ENCODE assay signal across 2 cellular contexts in the genomic region with DNA sequence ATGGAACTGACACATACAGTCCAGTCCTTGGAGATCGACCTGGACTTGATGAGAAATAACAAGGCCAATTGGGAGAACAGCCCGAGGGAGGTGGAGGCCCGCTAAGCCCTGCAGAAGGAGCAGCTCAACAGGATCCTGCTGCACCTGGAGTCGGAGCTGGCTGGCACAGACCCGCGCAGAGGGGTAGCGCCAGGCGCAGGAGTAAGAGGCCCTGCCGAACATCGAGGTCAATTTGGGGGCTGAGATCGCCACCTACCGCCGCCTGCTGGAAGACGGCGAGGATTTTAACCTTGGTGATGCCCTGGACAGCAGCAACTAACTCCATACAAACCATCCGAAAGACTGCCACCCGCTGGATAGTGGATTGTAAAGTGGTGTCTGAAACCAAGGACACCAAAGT.
A peak's percentile ranks its signal among the peaks of the same experiment; 100 is the strongest.
TF ChIP-seq lines count a peak whose summit lies in the region.

No MANE protein-coding gene starts in this region.

TF ChIP-seq in GM12878, 131 proteins besides CTCF, POLR2A, EP300 and RAD21 (continued from another document):
- TF ChIP-seq, protein P1, sequence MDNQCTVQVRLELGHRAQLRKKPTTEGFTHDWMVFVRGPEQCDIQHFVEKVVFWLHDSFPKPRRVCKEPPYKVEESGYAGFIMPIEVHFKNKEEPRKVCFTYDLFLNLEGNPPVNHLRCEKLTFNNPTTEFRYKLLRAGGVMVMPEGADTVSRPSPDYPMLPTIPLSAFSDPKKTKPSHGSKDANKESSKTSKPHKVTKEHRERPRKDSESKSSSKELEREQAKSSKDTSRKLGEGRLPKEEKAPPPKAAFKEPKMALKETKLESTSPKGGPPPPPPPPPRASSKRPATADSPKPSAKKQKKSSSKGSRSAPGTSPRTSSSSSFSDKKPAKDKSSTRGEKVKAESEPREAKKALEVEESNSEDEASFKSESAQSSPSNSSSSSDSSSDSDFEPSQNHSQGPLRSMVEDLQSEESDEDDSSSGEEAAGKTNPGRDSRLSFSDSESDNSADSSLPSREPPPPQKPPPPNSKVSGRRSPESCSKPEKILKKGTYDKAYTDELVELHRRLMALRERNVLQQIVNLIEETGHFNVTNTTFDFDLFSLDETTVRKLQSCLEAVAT (IDR thresholded peaks at IDR 0.05) = no peak
- no peak for TF ChIP-seq ZNF274 (IDR thresholded peaks at IDR 0.05; ENCODE audit: insufficient read depth, insufficient read length)
- no peak for TF ChIP-seq NBN (IDR thresholded peaks at IDR 0.05)
- no peak for TF ChIP-seq BCL11A (IDR thresholded peaks at IDR 0.05; ENCODE audit: low read depth, low read length)
- no peak for TF ChIP-seq NR2C2 (IDR thresholded peaks at IDR 0.05; ENCODE audit: borderline replicate concordance, control insufficient read depth, insufficient read length, low read depth)
- no peak for TF ChIP-seq JUNB (IDR thresholded peaks at IDR 0.05)
- TF ChIP-seq NFXL1 (IDR thresholded peaks at IDR 0.05; ENCODE audit: borderline replicate concordance) = no peak
- no peak for TF ChIP-seq EED (IDR thresholded peaks at IDR 0.05; ENCODE audit: low read depth)
- TF ChIP-seq, protein P2, sequence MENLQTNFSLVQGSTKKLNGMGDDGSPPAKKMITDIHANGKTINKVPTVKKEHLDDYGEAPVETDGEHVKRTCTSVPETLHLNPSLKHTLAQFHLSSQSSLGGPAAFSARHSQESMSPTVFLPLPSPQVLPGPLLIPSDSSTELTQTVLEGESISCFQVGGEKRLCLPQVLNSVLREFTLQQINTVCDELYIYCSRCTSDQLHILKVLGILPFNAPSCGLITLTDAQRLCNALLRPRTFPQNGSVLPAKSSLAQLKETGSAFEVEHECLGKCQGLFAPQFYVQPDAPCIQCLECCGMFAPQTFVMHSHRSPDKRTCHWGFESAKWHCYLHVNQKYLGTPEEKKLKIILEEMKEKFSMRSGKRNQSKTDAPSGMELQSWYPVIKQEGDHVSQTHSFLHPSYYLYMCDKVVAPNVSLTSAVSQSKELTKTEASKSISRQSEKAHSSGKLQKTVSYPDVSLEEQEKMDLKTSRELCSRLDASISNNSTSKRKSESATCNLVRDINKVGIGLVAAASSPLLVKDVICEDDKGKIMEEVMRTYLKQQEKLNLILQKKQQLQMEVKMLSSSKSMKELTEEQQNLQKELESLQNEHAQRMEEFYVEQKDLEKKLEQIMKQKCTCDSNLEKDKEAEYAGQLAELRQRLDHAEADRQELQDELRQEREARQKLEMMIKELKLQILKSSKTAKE (IDR thresholded peaks at IDR 0.05; ENCODE audit: low read depth, poor library complexity, severe bottlenecking) = no peak
- no peak for TF ChIP-seq BHLHE40 (IDR thresholded peaks at IDR 0.05; ENCODE audit: borderline replicate concordance in 1 of 2, low read depth in 2 of 2, low read length in 1 of 2)
- no peak for TF ChIP-seq TCF7 (IDR thresholded peaks at IDR 0.05; ENCODE audit: borderline replicate concordance)
- TF ChIP-seq KAT2A (conservative IDR thresholded peaks at IDR 0.05; ENCODE audit: control insufficient read depth, low read depth, low read length) = no peak
- TF ChIP-seq FOXM1 (IDR thresholded peaks at IDR 0.05; ENCODE audit: low read depth, low read length) = no peak
- TF ChIP-seq, protein P3, sequence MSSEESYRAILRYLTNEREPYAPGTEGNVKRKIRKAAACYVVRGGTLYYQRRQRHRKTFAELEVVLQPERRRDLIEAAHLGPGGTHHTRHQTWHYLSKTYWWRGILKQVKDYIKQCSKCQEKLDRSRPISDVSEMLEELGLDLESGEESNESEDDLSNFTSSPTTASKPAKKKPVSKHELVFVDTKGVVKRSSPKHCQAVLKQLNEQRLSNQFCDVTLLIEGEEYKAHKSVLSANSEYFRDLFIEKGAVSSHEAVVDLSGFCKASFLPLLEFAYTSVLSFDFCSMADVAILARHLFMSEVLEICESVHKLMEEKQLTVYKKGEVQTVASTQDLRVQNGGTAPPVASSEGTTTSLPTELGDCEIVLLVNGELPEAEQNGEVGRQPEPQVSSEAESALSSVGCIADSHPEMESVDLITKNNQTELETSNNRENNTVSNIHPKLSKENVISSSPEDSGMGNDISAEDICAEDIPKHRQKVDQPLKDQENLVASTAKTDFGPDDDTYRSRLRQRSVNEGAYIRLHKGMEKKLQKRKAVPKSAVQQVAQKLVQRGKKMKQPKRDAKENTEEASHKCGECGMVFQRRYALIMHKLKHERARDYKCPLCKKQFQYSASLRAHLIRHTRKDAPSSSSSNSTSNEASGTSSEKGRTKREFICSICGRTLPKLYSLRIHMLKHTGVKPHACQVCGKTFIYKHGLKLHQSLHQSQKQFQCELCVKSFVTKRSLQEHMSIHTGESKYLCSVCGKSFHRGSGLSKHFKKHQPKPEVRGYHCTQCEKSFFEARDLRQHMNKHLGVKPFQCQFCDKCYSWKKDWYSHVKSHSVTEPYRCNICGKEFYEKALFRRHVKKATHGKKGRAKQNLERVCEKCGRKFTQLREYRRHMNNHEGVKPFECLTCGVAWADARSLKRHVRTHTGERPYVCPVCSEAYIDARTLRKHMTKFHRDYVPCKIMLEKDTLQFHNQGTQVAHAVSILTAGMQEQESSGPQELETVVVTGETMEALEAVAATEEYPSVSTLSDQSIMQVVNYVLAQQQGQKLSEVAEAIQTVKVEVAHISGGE (CRISPR knock-in tag; IDR thresholded peaks at IDR 0.05) = no peak
- TF ChIP-seq POLR2AphosphoS2 (IDR thresholded peaks at IDR 0.05; ENCODE audit: low read depth, low read length) = no peak
- TF ChIP-seq STAT1 (conservative IDR thresholded peaks at IDR 0.05) = no peak
- no peak for TF ChIP-seq NR2F1 (conservative IDR thresholded peaks at IDR 0.05)
- no peak for TF ChIP-seq LARP7 (IDR thresholded peaks at IDR 0.05)

TF ChIP-seq in HepG2, 621 proteins besides CTCF, POLR2A, EP300 and RAD21 (continued from another document):
- TF ChIP-seq, protein P4, sequence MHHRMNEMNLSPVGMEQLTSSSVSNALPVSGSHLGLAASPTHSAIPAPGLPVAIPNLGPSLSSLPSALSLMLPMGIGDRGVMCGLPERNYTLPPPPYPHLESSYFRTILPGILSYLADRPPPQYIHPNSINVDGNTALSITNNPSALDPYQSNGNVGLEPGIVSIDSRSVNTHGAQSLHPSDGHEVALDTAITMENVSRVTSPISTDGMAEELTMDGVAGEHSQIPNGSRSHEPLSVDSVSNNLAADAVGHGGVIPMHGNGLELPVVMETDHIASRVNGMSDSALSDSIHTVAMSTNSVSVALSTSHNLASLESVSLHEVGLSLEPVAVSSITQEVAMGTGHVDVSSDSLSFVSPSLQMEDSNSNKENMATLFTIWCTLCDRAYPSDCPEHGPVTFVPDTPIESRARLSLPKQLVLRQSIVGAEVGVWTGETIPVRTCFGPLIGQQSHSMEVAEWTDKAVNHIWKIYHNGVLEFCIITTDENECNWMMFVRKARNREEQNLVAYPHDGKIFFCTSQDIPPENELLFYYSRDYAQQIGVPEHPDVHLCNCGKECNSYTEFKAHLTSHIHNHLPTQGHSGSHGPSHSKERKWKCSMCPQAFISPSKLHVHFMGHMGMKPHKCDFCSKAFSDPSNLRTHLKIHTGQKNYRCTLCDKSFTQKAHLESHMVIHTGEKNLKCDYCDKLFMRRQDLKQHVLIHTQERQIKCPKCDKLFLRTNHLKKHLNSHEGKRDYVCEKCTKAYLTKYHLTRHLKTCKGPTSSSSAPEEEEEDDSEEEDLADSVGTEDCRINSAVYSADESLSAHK (CRISPR knock-in tag; IDR thresholded peaks at IDR 0.05; ENCODE audit: borderline replicate concordance) = no peak
- TF ChIP-seq, protein P5, sequence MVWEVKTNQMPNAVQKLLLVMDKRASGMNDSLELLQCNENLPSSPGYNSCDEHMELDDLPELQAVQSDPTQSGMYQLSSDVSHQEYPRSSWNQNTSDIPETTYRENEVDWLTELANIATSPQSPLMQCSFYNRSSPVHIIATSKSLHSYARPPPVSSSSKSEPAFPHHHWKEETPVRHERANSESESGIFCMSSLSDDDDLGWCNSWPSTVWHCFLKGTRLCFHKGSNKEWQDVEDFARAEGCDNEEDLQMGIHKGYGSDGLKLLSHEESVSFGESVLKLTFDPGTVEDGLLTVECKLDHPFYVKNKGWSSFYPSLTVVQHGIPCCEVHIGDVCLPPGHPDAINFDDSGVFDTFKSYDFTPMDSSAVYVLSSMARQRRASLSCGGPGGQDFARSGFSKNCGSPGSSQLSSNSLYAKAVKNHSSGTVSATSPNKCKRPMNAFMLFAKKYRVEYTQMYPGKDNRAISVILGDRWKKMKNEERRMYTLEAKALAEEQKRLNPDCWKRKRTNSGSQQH (CRISPR knock-in tag; IDR thresholded peaks at IDR 0.05; ENCODE audit: low read depth) = no peak
- TF ChIP-seq ZNF543 (CRISPR knock-in tag; IDR thresholded peaks at IDR 0.05) (no peak), STAG1 (CRISPR knock-in tag; IDR thresholded peaks at IDR 0.05) (peak; percentile 44; the same call in 1 of the 2 replicates), HHEX (CRISPR knock-in tag; IDR thresholded peaks at IDR 0.05) (no peak), SMC3 (IDR thresholded peaks at IDR 0.05; ENCODE audit: low read length) (peak; percentile 27; the same call in 1 of the 2 replicates)
